2 cellular contexts compared by ENCODE assay signal in genomic region chrX:136039485-136039884, GRCh38.
TF ChIP-seq lines count a peak whose summit lies in the region.

No MANE protein-coding gene starts in this region.

TF ChIP-seq in IMR-90, 13 proteins besides CTCF, POLR2A, EP300 and RAD21:
- no peak for TF ChIP-seq SMC3 (IDR thresholded peaks at IDR 0.05; ENCODE audit: low read depth, low read length)
- TF ChIP-seq, protein P1, sequence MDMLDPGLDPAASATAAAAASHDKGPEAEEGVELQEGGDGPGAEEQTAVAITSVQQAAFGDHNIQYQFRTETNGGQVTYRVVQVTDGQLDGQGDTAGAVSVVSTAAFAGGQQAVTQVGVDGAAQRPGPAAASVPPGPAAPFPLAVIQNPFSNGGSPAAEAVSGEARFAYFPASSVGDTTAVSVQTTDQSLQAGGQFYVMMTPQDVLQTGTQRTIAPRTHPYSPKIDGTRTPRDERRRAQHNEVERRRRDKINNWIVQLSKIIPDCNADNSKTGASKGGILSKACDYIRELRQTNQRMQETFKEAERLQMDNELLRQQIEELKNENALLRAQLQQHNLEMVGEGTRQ (IDR thresholded peaks at IDR 0.05; ENCODE audit: low read depth, low read length) = no peak
- TF ChIP-seq MAFK (IDR thresholded peaks at IDR 0.05; ENCODE audit: low read depth, low read length) = no peak
- TF ChIP-seq MXI1 (IDR thresholded peaks at IDR 0.05; ENCODE audit: borderline replicate concordance, low read depth, low read length) = no peak
- no peak for TF ChIP-seq NFE2L2 (IDR thresholded peaks at IDR 0.05; ENCODE audit: low read depth, low read length)
- no peak for TF ChIP-seq CHD1 (IDR thresholded peaks at IDR 0.05; ENCODE audit: low read depth, low read length)
- TF ChIP-seq MAZ (IDR thresholded peaks at IDR 0.05; ENCODE audit: borderline replicate concordance, low read depth, low read length) = no peak
- TF ChIP-seq CEBPB (IDR thresholded peaks at IDR 0.05; ENCODE audit: low read depth, low read length) = no peak
- no peak for TF ChIP-seq RCOR1 (IDR thresholded peaks at IDR 0.05; ENCODE audit: insufficient replicate concordance, low read length)
- TF ChIP-seq ELK1 (IDR thresholded peaks at IDR 0.05; ENCODE audit: borderline replicate concordance, low read depth, low read length) = no peak
- TF ChIP-seq FOS (IDR thresholded peaks at IDR 0.05; ENCODE audit: low read depth, low read length) = no peak
- TF ChIP-seq BHLHE40 (IDR thresholded peaks at IDR 0.05; ENCODE audit: low read depth, low read length) = no peak
- TF ChIP-seq RFX5 (IDR thresholded peaks at IDR 0.05; ENCODE audit: low read depth, low read length) = no peak

TF ChIP-seq in HepG2, 621 proteins besides CTCF, POLR2A, EP300 and RAD21:
- TF ChIP-seq ATF5 (CRISPR knock-in tag; IDR thresholded peaks at IDR 0.05; ENCODE audit: low read depth) (no peak), SOX6 (IDR thresholded peaks at IDR 0.05) (no peak), SOX6 (CRISPR knock-in tag; IDR thresholded peaks at IDR 0.05) (no peak), DPF2 (CRISPR knock-in tag; IDR thresholded peaks at IDR 0.05; ENCODE audit: borderline replicate concordance, low read depth) (no peak), TGIF2 (CRISPR knock-in tag; IDR thresholded peaks at IDR 0.05) (no peak), YEATS2 (CRISPR knock-in tag; IDR thresholded peaks at IDR 0.05; ENCODE audit: borderline replicate concordance) (no peak), ZNF234 (CRISPR knock-in tag; conservative IDR thresholded peaks at IDR 0.05) (no peak), ZBTB1 (CRISPR knock-in tag; IDR thresholded peaks at IDR 0.05; ENCODE audit: borderline replicate concordance) (no peak), ZBTB42 (CRISPR knock-in tag; IDR thresholded peaks at IDR 0.05) (no peak), RAD51 (IDR thresholded peaks at IDR 0.05; ENCODE audit: borderline replicate concordance) (no peak), ZNF644 (CRISPR knock-in tag; IDR thresholded peaks at IDR 0.05; ENCODE audit: low read depth) (no peak)
- TF ChIP-seq, protein P2, sequence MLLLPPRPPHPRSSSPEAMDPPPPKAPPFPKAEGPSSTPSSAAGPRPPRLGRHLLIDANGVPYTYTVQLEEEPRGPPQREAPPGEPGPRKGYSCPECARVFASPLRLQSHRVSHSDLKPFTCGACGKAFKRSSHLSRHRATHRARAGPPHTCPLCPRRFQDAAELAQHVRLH (CRISPR knock-in tag; IDR thresholded peaks at IDR 0.05; ENCODE audit: borderline replicate concordance, low read depth) = no peak
